In the genomic region with DNA sequence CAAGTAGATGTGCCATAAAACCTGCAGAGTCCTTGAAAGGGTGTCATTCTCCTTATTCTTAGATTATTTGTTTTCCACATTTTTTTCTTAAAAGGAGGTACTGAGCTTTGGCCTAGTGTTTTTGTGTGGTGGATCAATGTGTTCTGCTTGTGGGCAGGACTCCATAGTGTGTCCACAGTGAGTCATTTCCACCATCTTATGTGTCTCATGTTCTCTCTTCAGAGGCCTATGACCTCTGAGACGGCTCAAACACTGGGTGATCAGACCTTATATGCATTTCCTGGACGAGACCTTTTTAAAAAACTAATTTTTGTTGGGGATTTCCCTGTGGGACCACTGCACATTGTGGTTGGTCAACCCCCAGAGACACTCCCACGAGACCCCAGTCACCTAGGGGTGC, we compare ENCODE assay signal across 32 cellular contexts.
DNase-seq lines count a peak whose midpoint lies in the region; ATAC-seq and TF ChIP-seq lines count a peak whose summit lies in the region.
"Had no signal": no experiment of that assay in that cellular context is flagged by ENCODE, and none has a peak within 500 bp of the region (broad histone marks: within the 10 kb centered on the region; RNA-seq: fewer than 3 reads in every experiment).

No MANE protein-coding gene starts in this region.

- H3K79me2 ChIP-seq in ACC112 (ENCODE audit: control insufficient read depth, insufficient read depth, low read length, unreplicated experiment) (no peaks in the 10 kb centered on the region), GM23338 (replicated peaks; ENCODE audit: insufficient read depth) (no peaks in the 10 kb centered on the region)

- no peak for ATAC-seq in GM23338
- 0 out of 3 replicates have a peak, but pooled peaks have one; percentile 40 for ATAC-seq in RWPE2 (ENCODE audit: low read depth)
- ATAC-seq in HG03354 (IDR thresholded peaks at IDR 0.05; ENCODE audit: poor library complexity, severe bottlenecking, unreplicated experiment), result no peak
- ATAC-seq: gastroesophageal sphincter, left lobe of liver had no signal

- H3K27me3 ChIP-seq in ACC112 (ENCODE audit: insufficient read depth, low read length) (no peaks in the 10 kb centered on the region), GM23338 (ENCODE audit: insufficient read depth) (no peaks in the 10 kb centered on the region), RWPE2 (ENCODE audit: insufficient read depth, poor library complexity, severe bottlenecking) (no peaks in the 10 kb centered on the region)
- H3K27me3 ChIP-seq: upper lobe of left lung had no signal

- no peak overlapping the region for H3K4me3 Mint-ChIP-seq in GM23338
- no peak overlapping the region for H3K4me3 Mint-ChIP-seq in Calu3 (ENCODE audit: low read depth, unreplicated experiment)
- H3K4me3 Mint-ChIP-seq in glutamatergic neuron (ENCODE audit: unreplicated experiment), result no peak overlapping the region
- H3K4me3 Mint-ChIP-seq: activated naive CD4-positive, alpha-beta T cell treated with anti-CD3 and anti-CD28 coated beads, Interleukin-2, amount 50 U/mL, for 24 hours; activated T-helper 1 cell treated with anti-CD3 and anti-CD28 coated beads, Interleukin-12 subunit alpha, Interleukin-12 subunit beta, Interleukin-2, Interleukin-4 antibody, amounts not matched to agents 30 ng/mL and 10 ng/mL and 1 ng/mL, durations not matched to agents 14 hours and 24 hours and 36 hours; endodermal cell; immature natural killer cell; naive B cell had no signal

- H3K36me3 Mint-ChIP-seq in GM23338 (ENCODE audit: low read depth) (peaks cover 17% of the 10 kb centered on the region), Calu3 (ENCODE audit: insufficient read depth, unreplicated experiment) (no peaks in the 10 kb centered on the region), glutamatergic neuron (ENCODE audit: unreplicated experiment) (peaks cover 3% of the 10 kb centered on the region)

- no peaks in the 10 kb centered on the region for H3K9me3 ChIP-seq in RWPE2 (ENCODE audit: severe bottlenecking)

- intact Hi-C loops in Calu3 (cut with micrococcal nuclease; ENCODE audit: unreplicated experiment), result no loop called here

- H3K4me3 ChIP-seq in ACC112 (ENCODE audit: low read depth, low read length), result no peak overlapping the region
- H3K4me3 ChIP-seq in GM23338, result no peak overlapping the region
- no peak overlapping the region for H3K4me3 ChIP-seq in RWPE2 (ENCODE audit: severe bottlenecking)
- H3K4me3 ChIP-seq in fibroblast of mammary gland (ENCODE audit: control insufficient read depth, low read depth, low read length), result no peak overlapping the region
- H3K4me3 ChIP-seq: gastroesophageal sphincter, skin epidermis, upper lobe of left lung had no signal

- peak overlapping the region; percentile 53; the same call in 1 of the 2 replicates for H3K4me2 ChIP-seq in GM23338

- TF ChIP-seq CTCF in GM23338 (conservative IDR thresholded peaks at IDR 0.05; ENCODE audit: low read depth in 2 of 2), result no peak
- TF ChIP-seq CTCF in RWPE2 (IDR thresholded peaks at IDR 0.05; ENCODE audit: poor library complexity, severe bottlenecking), result no peak
- no peak for TF ChIP-seq CTCF in fibroblast of mammary gland (conservative IDR thresholded peaks at IDR 0.05; ENCODE audit: control insufficient read depth, insufficient read depth, low read depth, low read length)
- TF ChIP-seq CTCF in Calu3 (IDR thresholded peaks at IDR 0.05; ENCODE audit: unreplicated experiment), result no peak
- TF ChIP-seq CTCF in glutamatergic neuron (IDR thresholded peaks at IDR 0.05; ENCODE audit: partially characterized antibody, unreplicated experiment), result no peak

- H3K9me3 Mint-ChIP-seq in GM23338, result peaks cover 44% of the 10 kb centered on the region
- peaks cover 11% of the 10 kb centered on the region for H3K9me3 Mint-ChIP-seq in Calu3 (ENCODE audit: low read depth, unreplicated experiment)
- H3K9me3 Mint-ChIP-seq in glutamatergic neuron (ENCODE audit: unreplicated experiment), result peaks cover 4% of the 10 kb centered on the region

- H3K27ac Mint-ChIP-seq in GM23338, result no peak overlapping the region
- H3K27ac Mint-ChIP-seq in Calu3 (ENCODE audit: unreplicated experiment), result no peak overlapping the region
- H3K27ac Mint-ChIP-seq in glutamatergic neuron (ENCODE audit: unreplicated experiment), result no peak overlapping the region
- H3K27ac Mint-ChIP-seq: activated naive CD4-positive, alpha-beta T cell treated with anti-CD3 and anti-CD28 coated beads, Interleukin-2, amount 50 U/mL, for 24 hours; activated T-helper 1 cell treated with anti-CD3 and anti-CD28 coated beads, Interleukin-12 subunit alpha, Interleukin-12 subunit beta, Interleukin-2, Interleukin-4 antibody, amounts not matched to agents 30 ng/mL and 10 ng/mL and 1 ng/mL, durations not matched to agents 14 hours and 24 hours and 36 hours; endodermal cell; immature natural killer cell; naive B cell had no signal

- no peaks in the 10 kb centered on the region for H4K20me1 ChIP-seq in GM23338 (replicated peaks; ENCODE audit: insufficient read depth)

- H3K4me1 Mint-ChIP-seq in GM23338 (peaks cover 14% of the 10 kb centered on the region; the same call in 2 of the 3 replicates), Calu3 (ENCODE audit: low read depth, unreplicated experiment) (no peaks in the 10 kb centered on the region), glutamatergic neuron (ENCODE audit: low read depth, unreplicated experiment) (no peaks in the 10 kb centered on the region)
- H3K4me1 Mint-ChIP-seq: activated naive CD4-positive, alpha-beta T cell treated with anti-CD3 and anti-CD28 coated beads, Interleukin-2, amount 50 U/mL, for 24 hours; endodermal cell; immature natural killer cell; naive B cell had no signal

- H3K9me2 ChIP-seq in GM23338 (ENCODE audit: insufficient read depth), result peaks cover 13% of the 10 kb centered on the region; the same call in 1 of the 2 replicates

- DNase-seq in GM23338 (ENCODE audit: low spot score) (no peak), RWPE2 (ENCODE audit: low spot score) (no peak), fibroblast of mammary gland (ENCODE audit: low read depth) (peak; percentile 37), Calu3 (no peak), glutamatergic neuron (no peak)
- DNase-seq in stimulated activated CD4-positive, alpha-beta T cell treated with anti-CD3 and anti-CD28 coated beads, Interleukin-12 subunit alpha, Interleukin-12 subunit beta, amount 100 ng/mL, for 4 hours, result no peak
- DNase-seq: ACHN; activated CD4-positive, alpha-beta T cell treated with anti-CD3 and anti-CD28 coated beads, Interleukin-2, amount 50 U/mL, for 4 hours; activated CD4-positive, CD25-positive, alpha-beta regulatory T cell; activated CD8-positive, alpha-beta memory T cell treated with anti-CD3 and anti-CD28 coated beads, Interleukin-2, amount 50 U/mL, for 4 hours; anterior cingulate cortex; caudate nucleus; endodermal cell; GDM1; hippocampal formation; immature natural killer cell; Karpas-422; naive B cell; NCI-H1092; NCI-H2029; NCI-H2227 treated with DMSO at 0.1 percent for 48 hours; NCI-H526 treated with DMSO at 0.1 percent for 48 hours; RPMI8226; stimulated activated CD4-positive, alpha-beta T cell treated with anti-CD3 and anti-CD28 coated beads, Interleukin-2, amount 100 ng/mL, for 24 hours; upper lobe of left lung had no signal

- CTCF ChIA-PET in Calu3 (lab: Charles Lee), result no interaction called here

- H3F3A ChIP-seq in GM23338 (replicated peaks; ENCODE audit: low read depth), result no peaks in the 10 kb centered on the region

- H3K36me3 ChIP-seq in ACC112 (ENCODE audit: insufficient read depth, low read length) (no peaks in the 10 kb centered on the region), GM23338 (ENCODE audit: insufficient read depth) (peaks cover 8% of the 10 kb centered on the region; the same call in 1 of the 2 replicates), RWPE2 (ENCODE audit: low read depth) (no peaks in the 10 kb centered on the region)
- H3K36me3 ChIP-seq: gastroesophageal sphincter, upper lobe of left lung had no signal

- no peak overlapping the region for H3K27ac ChIP-seq in ACC112 (ENCODE audit: low read depth, low read length)
- H3K27ac ChIP-seq in GM23338 (ENCODE audit: low read depth), result no peak overlapping the region
- no peak overlapping the region for H3K27ac ChIP-seq in RWPE2 (ENCODE audit: poor library complexity, severe bottlenecking)
- H3K27ac ChIP-seq: gastroesophageal sphincter, skin epidermis, upper lobe of left lung had no signal

- BruUV-seq in Calu3 (replicated peaks; lab: Mats Ljungman, UMichigan), result no TSS peak

- H3K27me3 Mint-ChIP-seq in GM23338 (ENCODE audit: insufficient read depth, low read depth, poor library complexity) (peaks cover 5% of the 10 kb centered on the region), Calu3 (ENCODE audit: unreplicated experiment) (no peaks in the 10 kb centered on the region), glutamatergic neuron (ENCODE audit: unreplicated experiment) (no peaks in the 10 kb centered on the region)

- H2AFZ ChIP-seq in ACC112 (ENCODE audit: low read length, unreplicated experiment) (peak overlapping the region; percentile 38), GM23338 (0 out of 2 replicates have a peak overlapping the region, but pooled peaks have one; percentile 23)

- H3K4me1 ChIP-seq in ACC112 (ENCODE audit: control insufficient read depth, insufficient read depth, low read length, unreplicated experiment) (peaks cover 7% of the 10 kb centered on the region), GM23338 (ENCODE audit: insufficient read depth) (peaks cover 14% of the 10 kb centered on the region), RWPE2 (ENCODE audit: insufficient read depth, poor library complexity, severe bottlenecking) (no peaks in the 10 kb centered on the region)
- H3K4me1 ChIP-seq: gastroesophageal sphincter, upper lobe of left lung had no signal

TF ChIP-seq in GM23338, 12 proteins besides CTCF, POLR2A, EP300 and RAD21:
- TF ChIP-seq NANOG (IDR thresholded peaks at IDR 0.05; ENCODE audit: borderline replicate concordance) (no peak), JUNB (IDR thresholded peaks at IDR 0.05; ENCODE audit: unreplicated experiment) (no peak), ZNF331 (CRISPR knock-in tag; IDR thresholded peaks at IDR 0.05; ENCODE audit: low read depth) (no peak), CREB1 (CRISPR knock-in tag; IDR thresholded peaks at IDR 0.05; ENCODE audit: low read depth) (no peak)
- TF ChIP-seq, protein P1, sequence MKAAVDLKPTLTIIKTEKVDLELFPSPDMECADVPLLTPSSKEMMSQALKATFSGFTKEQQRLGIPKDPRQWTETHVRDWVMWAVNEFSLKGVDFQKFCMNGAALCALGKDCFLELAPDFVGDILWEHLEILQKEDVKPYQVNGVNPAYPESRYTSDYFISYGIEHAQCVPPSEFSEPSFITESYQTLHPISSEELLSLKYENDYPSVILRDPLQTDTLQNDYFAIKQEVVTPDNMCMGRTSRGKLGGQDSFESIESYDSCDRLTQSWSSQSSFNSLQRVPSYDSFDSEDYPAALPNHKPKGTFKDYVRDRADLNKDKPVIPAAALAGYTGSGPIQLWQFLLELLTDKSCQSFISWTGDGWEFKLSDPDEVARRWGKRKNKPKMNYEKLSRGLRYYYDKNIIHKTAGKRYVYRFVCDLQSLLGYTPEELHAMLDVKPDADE (IDR thresholded peaks at IDR 0.05), result no peak
